In the genomic region with DNA sequence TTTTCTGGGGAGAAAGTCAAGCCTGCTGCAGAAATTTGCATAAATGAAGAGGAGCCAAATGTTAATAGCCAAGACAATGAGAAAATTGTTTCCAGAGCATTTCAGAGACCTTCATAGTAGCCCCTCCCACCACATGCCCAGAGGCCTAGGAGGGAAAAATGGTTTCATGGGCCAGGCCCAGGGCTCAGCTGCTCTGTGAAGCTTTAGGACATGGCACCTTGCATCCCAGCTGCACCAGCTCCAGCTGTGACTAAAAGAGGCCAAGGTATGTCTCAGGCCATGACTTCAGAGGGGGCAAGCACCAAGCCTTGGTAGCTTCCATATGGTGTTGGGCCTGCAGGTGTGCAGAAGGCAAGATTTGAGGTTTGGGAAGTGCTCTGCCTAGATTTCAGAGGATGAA, we compare ENCODE assay signal across 16 cellular contexts.
"Had no signal": no experiment of that assay in that cellular context is flagged by ENCODE, and none has a peak within 500 bp of the region (broad histone marks: within the 10 kb centered on the region; RNA-seq: fewer than 3 reads in every experiment).

No MANE protein-coding gene starts in this region.

- H3K4me1 ChIP-seq: esophagus muscularis mucosa, foreskin keratinocyte, gastroesophageal sphincter, heart left ventricle, left lung, lower lobe of right lung had no signal

- H3K9me3 ChIP-seq: esophagus muscularis mucosa, gastroesophageal sphincter, heart left ventricle, left lung, lower lobe of right lung had no signal

- ATAC-seq: foreskin keratinocyte, gastroesophageal sphincter, heart left ventricle, left cardiac atrium, left lung, left ventricle myocardium superior, lower lobe of right lung had no signal

- H3K36me3 ChIP-seq: esophagus muscularis mucosa, gastroesophageal sphincter, heart left ventricle, left lung, lower lobe of right lung had no signal

- H3K27me3 ChIP-seq: dorsolateral prefrontal cortex, esophagus muscularis mucosa, foreskin keratinocyte, gastroesophageal sphincter, heart left ventricle, left lung had no signal

- DNase-seq: dermis blood vessel endothelial cell; dorsolateral prefrontal cortex; effector CD4-positive, alpha-beta T cell; effector memory CD4-positive, alpha-beta T cell; foreskin keratinocyte; heart left ventricle; hippocampal formation; left cardiac atrium; left lung; left ventricle myocardium superior; lower lobe of right lung; mesendoderm; midbrain had no signal

- H3K4me3 ChIP-seq: coronary artery, dorsolateral prefrontal cortex, esophagus muscularis mucosa, gastroesophageal sphincter, heart left ventricle, left lung, lower lobe of right lung had no signal

- H3K27ac ChIP-seq: coronary artery, dorsolateral prefrontal cortex, esophagus muscularis mucosa, foreskin keratinocyte, gastroesophageal sphincter, heart left ventricle, left lung, lower lobe of right lung had no signal
